In genomic region chr1:40979241-40980067, GRCh38 we compare ENCODE assay signal across 1 cellular context.
TF ChIP-seq lines count a peak whose summit lies in the region.

Gene CTPS1 (plus strand): TSS chr1:40979696. CDS start chr1:40983291, 3,595 bp downstream.

TF ChIP-seq in HEK293, 187 proteins besides CTCF, POLR2A, EP300 and RAD21 (continued from another document and continues in another):
- TF ChIP-seq ZNF843 (tag by site-specific recombination; IDR thresholded peaks at IDR 0.05) (peak; percentile 78; the same call in 1 of the 2 replicates), ZNF18 (tag by site-specific recombination; IDR thresholded peaks at IDR 0.05) (no peak), ZNF433 (tag by site-specific recombination; IDR thresholded peaks at IDR 0.05; ENCODE audit: low read depth) (no peak), ZNF132 (tag by site-specific recombination; IDR thresholded peaks at IDR 0.05; ENCODE audit: borderline replicate concordance) (no peak), ZNF324 (tag by site-specific recombination; IDR thresholded peaks at IDR 0.05) (peak; percentile 56; the same call in 1 of the 2 replicates), HOXA7 (CRISPR knock-in tag; IDR thresholded peaks at IDR 0.05; ENCODE audit: borderline replicate concordance) (no peak), PRDM4 (tag by site-specific recombination; IDR thresholded peaks at IDR 0.05) (no peak), ZNF26 (tag by site-specific recombination; IDR thresholded peaks at IDR 0.05) (no peak), ZNF292 (tag by site-specific recombination; IDR thresholded peaks at IDR 0.05; ENCODE audit: borderline replicate concordance, low read depth) (no peak), REPIN1 (tag by site-specific recombination; IDR thresholded peaks at IDR 0.05; ENCODE audit: low read depth) (peak; percentile 65; the same call in 1 of the 2 replicates), ZFP41 (tag by site-specific recombination; IDR thresholded peaks at IDR 0.05; ENCODE audit: borderline replicate concordance) (no peak), ZNF777 (tag by site-specific recombination; IDR thresholded peaks at IDR 0.05; ENCODE audit: borderline replicate concordance) (peak; percentile 36; the same call in 1 of the 2 replicates), ZNF274 (IDR thresholded peaks at IDR 0.05; ENCODE audit: low read length) (no peak), ZNF274 (tag by site-specific recombination; IDR thresholded peaks at IDR 0.05; ENCODE audit: borderline replicate concordance) (no peak), ZBTB1 (tag by site-specific recombination; IDR thresholded peaks at IDR 0.05) (no peak), ZBTB20 (tag by site-specific recombination; IDR thresholded peaks at IDR 0.05) (peak; percentile 59; the same call in 1 of the 2 replicates), ZNF623 (tag by site-specific recombination; IDR thresholded peaks at IDR 0.05) (no peak), GFI1B (tag by site-specific recombination; IDR thresholded peaks at IDR 0.05) (no peak), ZNF112 (tag by site-specific recombination; IDR thresholded peaks at IDR 0.05) (no peak), ZNF692 (tag by site-specific recombination; IDR thresholded peaks at IDR 0.05) (0 out of 2 replicates have a peak, but pooled peaks have one; percentile 68), YY2 (tag by site-specific recombination; IDR thresholded peaks at IDR 0.05) (no peak), PRDM1 (tag by site-specific recombination; IDR thresholded peaks at IDR 0.05) (no peak), ZNF426 (tag by site-specific recombination; IDR thresholded peaks at IDR 0.05) (no peak), YY1 (tag by site-specific recombination; IDR thresholded peaks at IDR 0.05) (no peak), ZNF169 (tag by site-specific recombination; IDR thresholded peaks at IDR 0.05) (no peak), ZNF341 (tag by site-specific recombination; IDR thresholded peaks at IDR 0.05; ENCODE audit: low read depth) (0 out of 2 replicates have a peak, but pooled peaks have one; percentile 28), ZNF23 (tag by site-specific recombination; IDR thresholded peaks at IDR 0.05; ENCODE audit: borderline replicate concordance) (no peak), ZBTB10 (tag by site-specific recombination; IDR thresholded peaks at IDR 0.05) (no peak), PBX3 (CRISPR knock-in tag; IDR thresholded peaks at IDR 0.05) (no peak; the same call in 1 of the 2 replicates), KLF1 (tag by site-specific recombination; IDR thresholded peaks at IDR 0.05) (peak; percentile 66; the same call in 1 of the 2 replicates), ZNF214 (tag by site-specific recombination; IDR thresholded peaks at IDR 0.05; ENCODE audit: borderline replicate concordance) (no peak), GLIS1 (tag by site-specific recombination; IDR thresholded peaks at IDR 0.05) (peak; percentile 82), RBAK (tag by site-specific recombination; IDR thresholded peaks at IDR 0.05) (no peak), ZNF521 (tag by site-specific recombination; IDR thresholded peaks at IDR 0.05) (no peak), ZNF146 (tag by site-specific recombination; IDR thresholded peaks at IDR 0.05) (no peak), ZNF791 (tag by site-specific recombination; IDR thresholded peaks at IDR 0.05) (no peak), ZNF645 (tag by site-specific recombination; IDR thresholded peaks at IDR 0.05) (0 out of 2 replicates have a peak, but pooled peaks have one; percentile 56), PRDM2 (tag by site-specific recombination; IDR thresholded peaks at IDR 0.05; ENCODE audit: borderline replicate concordance) (peak; percentile 55; the same call in 1 of the 2 replicates), ZNF514 (tag by site-specific recombination; IDR thresholded peaks at IDR 0.05) (no peak), ZSCAN30 (tag by site-specific recombination; IDR thresholded peaks at IDR 0.05) (peak; percentile 100), ELK4 (IDR thresholded peaks at IDR 0.05; ENCODE audit: borderline replicate concordance, low read depth, low read length) (no peak), ZNF621 (tag by site-specific recombination; IDR thresholded peaks at IDR 0.05) (no peak)
